1 cellular context compared by ENCODE assay signal in the genomic region with DNA sequence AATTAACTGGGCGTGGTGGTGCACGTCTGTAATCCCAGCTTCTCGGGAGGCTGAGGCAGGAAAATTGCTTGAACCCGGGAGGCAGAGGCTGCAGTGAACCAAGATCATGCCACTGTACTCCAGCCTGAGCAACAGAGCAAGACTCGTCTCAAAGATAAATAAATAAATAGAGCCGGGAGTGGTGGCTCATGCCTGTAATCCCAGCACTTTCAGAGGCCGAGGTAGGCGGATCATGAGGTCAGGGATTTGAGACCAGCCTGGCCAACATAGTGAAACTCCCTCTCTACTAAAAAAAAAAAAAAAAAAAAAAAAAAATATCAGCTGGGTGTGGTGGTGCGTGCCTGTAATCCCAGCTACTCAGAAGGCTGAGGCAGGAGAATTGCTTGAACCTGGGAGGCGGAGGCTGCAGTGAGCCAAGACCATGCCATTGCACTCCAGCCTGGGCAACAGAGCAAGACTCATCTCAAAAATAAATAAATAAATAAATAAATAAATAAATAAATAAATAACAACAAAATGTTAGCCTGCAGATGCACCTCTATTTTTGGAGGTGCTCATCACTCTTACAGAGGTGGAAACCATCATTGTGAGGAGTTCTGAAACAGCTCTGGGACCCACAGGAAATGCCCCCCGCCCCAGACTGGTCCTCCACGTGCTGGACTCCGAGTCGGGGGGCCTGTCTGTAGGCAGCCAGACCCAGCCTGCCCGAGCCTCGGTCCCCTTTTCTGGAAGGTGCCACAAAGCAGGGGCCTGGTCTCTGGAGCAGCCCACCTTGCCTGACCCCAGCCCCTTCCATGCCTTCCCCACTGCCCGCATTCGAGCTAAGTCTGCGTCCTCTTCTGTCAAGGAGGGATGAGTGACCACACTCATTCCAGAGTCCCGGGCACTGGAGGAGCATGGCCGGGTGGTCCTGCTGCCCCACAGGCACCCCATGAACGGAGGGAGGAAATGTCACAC.
A peak's percentile ranks its signal among the peaks of the same experiment; 100 is the strongest.
TF ChIP-seq lines count a peak whose summit lies in the region.

No MANE protein-coding gene starts in this region.

TF ChIP-seq in A549, 52 proteins besides CTCF, POLR2A, EP300 and RAD21:
- TF ChIP-seq ZC3H11A (IDR thresholded peaks at IDR 0.05), result peak; percentile 87
